1 cellular context compared by ENCODE assay signal in the genomic region with DNA sequence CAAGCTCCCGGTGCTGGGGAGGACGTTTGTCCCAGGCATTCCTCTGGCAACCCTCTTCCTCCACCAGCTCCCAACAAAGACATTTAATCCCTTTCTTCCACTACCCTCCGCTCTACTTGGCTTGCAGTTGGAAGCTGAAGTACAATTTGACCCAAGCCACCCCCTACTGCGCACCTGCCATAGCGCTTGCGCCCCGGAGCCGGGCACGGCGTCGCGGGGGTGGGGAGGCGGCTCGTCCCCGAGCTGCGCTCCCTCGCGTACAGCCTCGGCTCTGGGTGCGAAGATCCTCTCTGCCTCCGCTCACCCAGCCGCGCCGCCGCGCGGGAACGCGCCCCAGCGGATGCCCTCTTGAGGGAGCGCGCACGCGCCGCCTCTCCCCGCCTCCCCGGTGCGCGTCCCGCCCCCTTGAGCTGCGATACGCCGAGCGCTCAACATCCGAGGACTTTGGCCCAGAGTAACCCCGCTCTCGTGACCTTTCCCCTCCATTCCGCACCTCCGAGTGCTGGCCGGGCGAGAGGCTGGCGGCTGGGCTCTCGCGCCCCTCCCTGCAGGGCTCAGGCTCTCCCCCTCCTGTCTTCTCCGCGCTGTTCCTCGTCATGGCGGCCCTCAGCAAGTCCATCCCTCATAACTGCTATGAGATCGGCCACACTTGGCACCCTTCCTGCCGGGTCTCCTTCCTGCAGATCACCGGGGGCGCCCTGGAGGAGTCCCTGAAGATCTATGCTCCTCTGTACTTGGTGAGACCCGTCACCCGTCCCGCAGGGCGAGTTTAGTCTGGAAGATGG.
A peak's percentile ranks its signal among the peaks of the same experiment; 100 is the strongest.
TF ChIP-seq lines count a peak whose summit lies in the region.

TSS of gene TMEM135 (plus strand) at position 485 of the 785 bp plus-strand sequence. CDS start at position 597, 112 bp downstream.

TF ChIP-seq in HEK293, 187 proteins besides CTCF, POLR2A, EP300 and RAD21 (continued from another document and continues in another):
- TF ChIP-seq ZBTB11 (tag by site-specific recombination; conservative IDR thresholded peaks at IDR 0.05; ENCODE audit: low read depth) (no peak), HOXC10 (CRISPR knock-in tag; IDR thresholded peaks at IDR 0.05) (no peak), ZNF670 (tag by site-specific recombination; IDR thresholded peaks at IDR 0.05; ENCODE audit: low read depth) (no peak), ZBTB44 (tag by site-specific recombination; IDR thresholded peaks at IDR 0.05) (no peak), ZBTB8A (tag by site-specific recombination; IDR thresholded peaks at IDR 0.05) (peak; percentile 78), ZNF311 (tag by site-specific recombination; IDR thresholded peaks at IDR 0.05; ENCODE audit: borderline replicate concordance) (no peak), KLF10 (tag by site-specific recombination; IDR thresholded peaks at IDR 0.05) (no peak), ZNF776 (tag by site-specific recombination; IDR thresholded peaks at IDR 0.05; ENCODE audit: borderline replicate concordance) (no peak), ZNF394 (tag by site-specific recombination; IDR thresholded peaks at IDR 0.05; ENCODE audit: borderline replicate concordance) (peak; percentile 56; the same call in 1 of the 2 replicates), ZNF426 (tag by site-specific recombination; IDR thresholded peaks at IDR 0.05) (no peak), ZBTB21 (tag by site-specific recombination; IDR thresholded peaks at IDR 0.05) (no peak), KLF9 (tag by site-specific recombination; IDR thresholded peaks at IDR 0.05; ENCODE audit: low read depth) (peak; percentile 84), TRIM28 (IDR thresholded peaks at IDR 0.05; ENCODE audit: borderline replicate concordance, low read length) (no peak), SCRT1 (tag by site-specific recombination; IDR thresholded peaks at IDR 0.05; ENCODE audit: borderline replicate concordance) (no peak), OVOL3 (tag by site-specific recombination; IDR thresholded peaks at IDR 0.05) (no peak), ZBTB7A (tag by site-specific recombination; IDR thresholded peaks at IDR 0.05; ENCODE audit: low read depth) (no peak), ZNF391 (tag by site-specific recombination; IDR thresholded peaks at IDR 0.05; ENCODE audit: borderline replicate concordance, low read depth) (0 out of 2 replicates have a peak, but pooled peaks have one; percentile 29), SP2 (tag by site-specific recombination; IDR thresholded peaks at IDR 0.05) (peak; percentile 73), ZFHX2 (tag by site-specific recombination; conservative IDR thresholded peaks at IDR 0.05) (peak; percentile 52), ZNF530 (tag by site-specific recombination; IDR thresholded peaks at IDR 0.05; ENCODE audit: low read depth) (no peak), ZNF777 (tag by site-specific recombination; IDR thresholded peaks at IDR 0.05; ENCODE audit: borderline replicate concordance) (no peak), SP7 (tag by site-specific recombination; IDR thresholded peaks at IDR 0.05) (peak; percentile 65), ZNF658 (tag by site-specific recombination; IDR thresholded peaks at IDR 0.05) (no peak), ZNF169 (tag by site-specific recombination; IDR thresholded peaks at IDR 0.05) (no peak), PRDM10 (tag by site-specific recombination; IDR thresholded peaks at IDR 0.05) (0 out of 2 replicates have a peak, but pooled peaks have one; percentile 46), TSHZ1 (tag by site-specific recombination; IDR thresholded peaks at IDR 0.05; ENCODE audit: borderline replicate concordance) (no peak), GLI2 (tag by site-specific recombination; IDR thresholded peaks at IDR 0.05; ENCODE audit: borderline replicate concordance, low read depth) (no peak), ZNF645 (tag by site-specific recombination; IDR thresholded peaks at IDR 0.05) (no peak), ZNF146 (tag by site-specific recombination; IDR thresholded peaks at IDR 0.05) (no peak), ZNF792 (tag by site-specific recombination; IDR thresholded peaks at IDR 0.05) (no peak), ZNF211 (tag by site-specific recombination; IDR thresholded peaks at IDR 0.05; ENCODE audit: low read depth) (no peak)
- TF ChIP-seq, protein P1, sequence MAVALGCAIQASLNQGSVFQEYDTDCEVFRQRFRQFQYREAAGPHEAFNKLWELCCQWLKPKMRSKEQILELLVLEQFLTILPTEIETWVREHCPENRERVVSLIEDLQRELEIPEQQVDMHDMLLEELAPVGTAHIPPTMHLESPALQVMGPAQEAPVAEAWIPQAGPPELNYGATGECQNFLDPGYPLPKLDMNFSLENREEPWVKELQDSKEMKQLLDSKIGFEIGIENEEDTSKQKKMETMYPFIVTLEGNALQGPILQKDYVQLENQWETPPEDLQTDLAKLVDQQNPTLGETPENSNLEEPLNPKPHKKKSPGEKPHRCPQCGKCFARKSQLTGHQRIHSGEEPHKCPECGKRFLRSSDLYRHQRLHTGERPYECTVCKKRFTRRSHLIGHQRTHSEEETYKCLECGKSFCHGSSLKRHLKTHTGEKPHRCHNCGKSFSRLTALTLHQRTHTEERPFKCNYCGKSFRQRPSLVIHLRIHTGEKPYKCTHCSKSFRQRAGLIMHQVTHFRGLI (tag by site-specific recombination; IDR thresholded peaks at IDR 0.05): peak; percentile 91
- TF ChIP-seq, protein P2, sequence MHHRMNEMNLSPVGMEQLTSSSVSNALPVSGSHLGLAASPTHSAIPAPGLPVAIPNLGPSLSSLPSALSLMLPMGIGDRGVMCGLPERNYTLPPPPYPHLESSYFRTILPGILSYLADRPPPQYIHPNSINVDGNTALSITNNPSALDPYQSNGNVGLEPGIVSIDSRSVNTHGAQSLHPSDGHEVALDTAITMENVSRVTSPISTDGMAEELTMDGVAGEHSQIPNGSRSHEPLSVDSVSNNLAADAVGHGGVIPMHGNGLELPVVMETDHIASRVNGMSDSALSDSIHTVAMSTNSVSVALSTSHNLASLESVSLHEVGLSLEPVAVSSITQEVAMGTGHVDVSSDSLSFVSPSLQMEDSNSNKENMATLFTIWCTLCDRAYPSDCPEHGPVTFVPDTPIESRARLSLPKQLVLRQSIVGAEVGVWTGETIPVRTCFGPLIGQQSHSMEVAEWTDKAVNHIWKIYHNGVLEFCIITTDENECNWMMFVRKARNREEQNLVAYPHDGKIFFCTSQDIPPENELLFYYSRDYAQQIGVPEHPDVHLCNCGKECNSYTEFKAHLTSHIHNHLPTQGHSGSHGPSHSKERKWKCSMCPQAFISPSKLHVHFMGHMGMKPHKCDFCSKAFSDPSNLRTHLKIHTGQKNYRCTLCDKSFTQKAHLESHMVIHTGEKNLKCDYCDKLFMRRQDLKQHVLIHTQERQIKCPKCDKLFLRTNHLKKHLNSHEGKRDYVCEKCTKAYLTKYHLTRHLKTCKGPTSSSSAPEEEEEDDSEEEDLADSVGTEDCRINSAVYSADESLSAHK (tag by site-specific recombination; IDR thresholded peaks at IDR 0.05): no peak
- TF ChIP-seq, protein P3, sequence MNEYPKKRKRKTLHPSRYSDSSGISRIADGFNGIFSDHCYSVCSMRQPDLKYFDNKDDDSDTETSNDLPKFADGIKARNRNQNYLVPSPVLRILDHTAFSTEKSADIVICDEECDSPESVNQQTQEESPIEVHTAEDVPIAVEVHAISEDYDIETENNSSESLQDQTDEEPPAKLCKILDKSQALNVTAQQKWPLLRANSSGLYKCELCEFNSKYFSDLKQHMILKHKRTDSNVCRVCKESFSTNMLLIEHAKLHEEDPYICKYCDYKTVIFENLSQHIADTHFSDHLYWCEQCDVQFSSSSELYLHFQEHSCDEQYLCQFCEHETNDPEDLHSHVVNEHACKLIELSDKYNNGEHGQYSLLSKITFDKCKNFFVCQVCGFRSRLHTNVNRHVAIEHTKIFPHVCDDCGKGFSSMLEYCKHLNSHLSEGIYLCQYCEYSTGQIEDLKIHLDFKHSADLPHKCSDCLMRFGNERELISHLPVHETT (tag by site-specific recombination; IDR thresholded peaks at IDR 0.05): no peak
